ENCODE assay signal across 8 cellular contexts in genomic region chr19:4343845-4344713, GRCh38. TPM values are rescaled to one million over a fixed set of nuclear protein-coding genes. Genes with fewer than 3 reads are reported as not detected.
A peak's percentile ranks its signal among the peaks of the same experiment; 100 is the strongest.
DNase-seq lines count a peak whose midpoint lies in the region; ATAC-seq, FAIRE-seq and TF ChIP-seq lines count a peak whose summit lies in the region.

No MANE protein-coding gene starts in this region.

- peaks cover 7% of the 10 kb centered on the region for H3K79me2 ChIP-seq in K562 (ENCODE audit: control insufficient read depth, insufficient read depth, low read length)

- H3K4me1 ChIP-seq in A549 (peaks cover 8% of the 10 kb centered on the region; the same call in 1 of the 3 replicates), HUES48 (ENCODE audit: control insufficient read depth, insufficient read depth, low read length) (peaks cover 4% of the 10 kb centered on the region; the same call in 1 of the 2 replicates), K562 (replicated peaks in 1 of 2; ENCODE audit: control insufficient read depth in 2 of 2, insufficient read depth in 2 of 2, low read length in 2 of 2) (peaks cover 8 to 31% of the 10 kb centered on the region in 2 experiments; a peak in 4 of 5 replicates)

- H3K36me3 Mint-ChIP-seq in mesothelial cell of epicardium: peaks cover 6% of the 10 kb centered on the region

- H3K4me2 ChIP-seq in A549 (peak overlapping the region; percentile 70), K562 (ENCODE audit: insufficient read depth, low read length) (peak overlapping the region; percentile 98)

- POLR2A ChIA-PET in A549 (lab: Yijun Ruan, JAX): interaction anchor here (1.3 to 2.1 kb wide), 5 partner anchors 9 to 127 kb away, joined by 5 to 8 read pairs (median 6); partner anchors contain the start of gene YJU2
- POLR2A ChIA-PET in K562 (lab: Yijun Ruan, JAX): interaction anchor here (0.6 to 2.9 kb wide), 12 partner anchors 8 to 72 kb away, joined by 3 to 24 read pairs (median 4); no protein-coding TSS in a partner anchor

- no peak for FAIRE-seq in A549 (lab: Jason Lieb, UNC)
- FAIRE-seq in K562 (lab: Jason Lieb, UNC): no peak

- H3K4me3 Mint-ChIP-seq in mesothelial cell of epicardium: peak overlapping the region; percentile 86

- no peak for TF ChIP-seq CTCF in A549 (IDR thresholded peaks at IDR 0.05)
- no peak for TF ChIP-seq CTCF in K562 (IDR thresholded peaks at IDR 0.05 in 2 of 3, conservative IDR thresholded peaks at IDR 0.05 in 1 of 3; ENCODE audit: insufficient read depth in 2 of 3, low read depth in 1 of 3, low read length in 3 of 3)
- no peak for TF ChIP-seq CTCF in mesothelial cell of epicardium (IDR thresholded peaks at IDR 0.05; ENCODE audit: unreplicated experiment)

- TF ChIP-seq EP300 in A549 (IDR thresholded peaks at IDR 0.05): no peak
- no peak for TF ChIP-seq EP300 in K562 (IDR thresholded peaks at IDR 0.05; ENCODE audit: low read length)

- intact Hi-C loops in K562 (cut with micrococcal nuclease): loop anchor here (2.0 kb wide), 1 partner anchor 59 kb away; the partner anchor contains the start of gene CHAF1A

- H3K9me3 Mint-ChIP-seq in mesothelial cell of epicardium: no peaks in the 10 kb centered on the region

- CTCF ChIA-PET in A549 (lab: Yijun Ruan, JAX) (interaction anchor here (0.7 to 3.6 kb wide), 4 partner anchors 8 to 57 kb away, joined by 3 to 32 read pairs (median 7); partner anchors contain the start of gene SH3GL1), K562 (lab: Yijun Ruan, JAX; ENCODE audit: low intra/inter-chr PET ratio) (no interaction called here)

- H3K27ac ChIP-seq in A549 (peak overlapping the region; percentile 82 to 95), HUES48 (ENCODE audit: low read depth, low read length) (peak overlapping the region; percentile 99), K562 (ENCODE audit: extremely low read depth, low read depth, low read length) (peak overlapping the region; percentile 89; the same call in 1 of the 3 replicates)

- no peak overlapping the region for H3K27ac Mint-ChIP-seq in mesothelial cell of epicardium

- H3K9ac ChIP-seq in HUES48 (ENCODE audit: low read depth, low read length): no peak overlapping the region; the same call in 1 of the 2 replicates
- peak overlapping the region in 1 of 2 experiments; percentile 95; a peak in 3 of 4 replicates for H3K9ac ChIP-seq in K562 (ENCODE audit: insufficient read depth in 1 of 2, low read depth in 2 of 2, low read length in 2 of 2)

- peaks cover 2% of the 10 kb centered on the region for H3K27me3 Mint-ChIP-seq in mesothelial cell of epicardium (ENCODE audit: low read depth)

- in situ Hi-C loops in K562 (cut with MboI): loop anchor here (10.0 kb wide), 1 partner anchor 69 kb away; the partner anchor contains the start of gene SHD

- H3K9me1 ChIP-seq in K562 (ENCODE audit: control insufficient read depth, insufficient read depth, low read length): no peaks in the 10 kb centered on the region

- H3K4me1 Mint-ChIP-seq in mesothelial cell of epicardium: peaks cover 12% of the 10 kb centered on the region

- H3K36me3 ChIP-seq in HUES48 (ENCODE audit: control insufficient read depth, insufficient read depth, low read length) (peaks cover 19% of the 10 kb centered on the region), K562 (ENCODE audit: control insufficient read depth, insufficient read depth, low read length) (peaks cover 11% of the 10 kb centered on the region; the same call in 2 of the 3 replicates)

- TSS peak; percentile 38 for BruUV-seq in K562 (replicated peaks; lab: Mats Ljungman, UMichigan)

- H3K9me3 ChIP-seq in A549: no peaks in the 10 kb centered on the region
- H3K9me3 ChIP-seq in HUES48 (ENCODE audit: control insufficient read depth, insufficient read depth, low read length): no peaks in the 10 kb centered on the region
- H3K9me3 ChIP-seq in K562 (replicated peaks; ENCODE audit: control insufficient read depth, insufficient read depth, low read depth, low read length): no peaks in the 10 kb centered on the region

- H4K20me1 ChIP-seq in K562 (replicated peaks; ENCODE audit: control insufficient read depth, insufficient read depth, low read length): no peaks in the 10 kb centered on the region

- ATAC-seq in A549: peak in 1 of 2 experiments; percentile 11; a peak in 3 of 6 replicates
- no peak for ATAC-seq in K562
- no peak for ATAC-seq in HG03457 (IDR thresholded peaks at IDR 0.05; ENCODE audit: unreplicated experiment)

- DNase-seq in A549 (ENCODE audit: low read depth in 1 of 2, low spot score in 1 of 2) (no peak), K562 (ENCODE audit: extremely low read depth in 1 of 4, low spot score in 3 of 4) (peak in 2 of 4 experiments; percentile 28 to 44), mesothelial cell of epicardium (ENCODE audit: low spot score in 2 of 2, unreplicated experiment in 2 of 2) (no peak), DMS79 (lab: John Stamatoyannopoulos, UW) (no peak), ecto neural progenitor cell (ENCODE audit: low spot score) (no peak), AG08396 (ENCODE audit: low spot score) (no peak)

- peak overlapping the region; percentile 69; the same call in 1 of the 2 replicates for H2AFZ ChIP-seq in K562 (ENCODE audit: low read depth, low read length)

- H3K4me3 ChIP-seq in A549: peak overlapping the region; percentile 58
- peak overlapping the region; percentile 80 for H3K4me3 ChIP-seq in HUES48 (ENCODE audit: low read depth, low read length)
- H3K4me3 ChIP-seq in K562: peak overlapping the region; percentile 77

- H3K27me3 ChIP-seq in HUES48 (ENCODE audit: control insufficient read depth, insufficient read depth, low read length) (no peaks in the 10 kb centered on the region), K562 (ENCODE audit: control insufficient read depth in 2 of 2, insufficient read depth in 2 of 2, low read length in 2 of 2) (no peaks in the 10 kb centered on the region)

- TF ChIP-seq RAD21 in A549 (conservative IDR thresholded peaks at IDR 0.05 in 1 of 2, IDR thresholded peaks at IDR 0.05 in 1 of 2) (no peak), K562 (CRISPR knock-in tag; conservative IDR thresholded peaks at IDR 0.05 in 1 of 2, IDR thresholded peaks at IDR 0.05 in 1 of 2) (no peak)

- TF ChIP-seq POLR2A in A549 (IDR thresholded peaks at IDR 0.05; ENCODE audit: low read length): no peak
- TF ChIP-seq POLR2A in K562 (conservative IDR thresholded peaks at IDR 0.05): no peak

- WGBS in A549 (ENCODE audit: missing lambda C conversion rate): 43% methylated on average over 20 of the region's 45 CpGs
- WGBS in K562 (ENCODE audit: insufficient coverage, low coverage, missing lambda C conversion rate): 41% methylated on average over 23 of the region's 45 CpGs

RNA-seq across cellular contexts. Expression of gene MPND, which starts 0.7 kb away (rescaled TPM):
- polyA plus RNA-seq in A549 (2011; rRNA removed): 3.5 and 4.0 TPM in 2 replicates
- 7.7 and 8.5 TPM in 2 replicates for polyA plus RNA-seq in A549 (2012; cell fraction: cytosol; rRNA removed)
- polyA plus RNA-seq in A549 (2012; cell fraction: nucleus; rRNA removed): 8.4 and 9.9 TPM in 2 replicates
- polyA plus RNA-seq in A549 (2017; fragmentation: RNase III; extraction: RNeasy Plus Mini Kit Qiagen cat#74134 plus additional on column Dnase treatment): 11.4 to 15.2 TPM (median 14.5 TPM) in 3 replicates
- polyA minus RNA-seq in A549 (2011; rRNA and poly(A)+ RNA removed): 3.9 and 8.5 TPM in 2 replicates
- total RNA-seq in K562 (2011; cell fraction: chromatin; rRNA removed; ENCODE audit: low replicate concordance): 6.5 and 16.7 TPM in 2 replicates
- total RNA-seq in K562 (2011; cell fraction: nucleolus; rRNA removed): 12.6 and 12.8 TPM in 2 replicates
- 6.2 and 6.5 TPM in 2 replicates for total RNA-seq in K562 (2011; cell fraction: nucleoplasm; rRNA removed)
- 3.6 and 5.7 TPM in 2 replicates for total RNA-seq in K562 (2014; rRNA removed)
- total RNA-seq in K562 (2014; rRNA removed; fragmentation: Illumina TruSeq; extraction: Trizol): 1.5 and 1.9 TPM in 2 replicates
- total RNA-seq in K562 (2015; rRNA removed; fragmentation: Illumina TruSeq; extraction: Trizol): 7.8 and 8.0 TPM in 2 replicates
- total RNA-seq in K562 (2021): 14.0 and 16.2 TPM in 2 replicates
- 3.9 and 4.3 TPM in 2 replicates for polyA plus RNA-seq in K562 (2011; rRNA removed)
- polyA plus RNA-seq in K562 (2011; cell fraction: cytosol; rRNA removed): 4.7 and 8.9 TPM in 2 replicates
- polyA plus RNA-seq in K562 (2011; cell fraction: nucleus; rRNA removed): 4.8 and 7.2 TPM in 2 replicates
- polyA plus RNA-seq in K562 (2012): 13.5 and 16.5 TPM in 2 replicates
- 5.5 and 7.6 TPM in 2 replicates for polyA plus RNA-seq in K562 (2014; fragmentation: Illumina TruSeq; extraction: Trizol)
- 1 to 10 TPM in 1 of 2 experiments, under 1 TPM in 1; 0.25 to 1.3 TPM for polyA plus RNA-seq in K562 (2014; fragmentation: Nextera tagmentation; extraction: Ambion mirVana)
- polyA plus RNA-seq in K562 (2014; rRNA removed): 5.7 and 9.4 TPM in 2 replicates
- 1.3 and 1.9 TPM in 2 replicates for polyA minus RNA-seq in K562 (2011; rRNA and poly(A)+ RNA removed)
- polyA minus RNA-seq in K562 (2011; cell fraction: cytosol; rRNA and poly(A)+ RNA removed): 8.7 and 9.4 TPM in 2 replicates
- polyA minus RNA-seq in K562 (2011; cell fraction: nucleus; rRNA and poly(A)+ RNA removed): 3.2 and 4.0 TPM in 2 replicates
- 34.6 to 42.4 TPM (median 42.2 TPM) in 3 replicates for total RNA-seq in mesothelial cell of epicardium

RNA-seq across cellular contexts. Expression of gene STAP2, which starts 5.5 kb away (rescaled TPM):
- polyA plus RNA-seq in A549 (2011; rRNA removed) (0.19 and 0.25 TPM in 2 replicates), A549 (2017; fragmentation: RNase III; extraction: RNeasy Plus Mini Kit Qiagen cat#74134 plus additional on column Dnase treatment) (0.29 TPM in 1 of 3 replicates, not detected in the others), K562 (2011; rRNA removed) (4.3 and 4.7 TPM in 2 replicates), K562 (2014; fragmentation: Illumina TruSeq; extraction: Trizol) (5.3 and 5.4 TPM in 2 replicates), K562 (2014; fragmentation: Nextera tagmentation; extraction: Ambion mirVana) (1 to 10 TPM; 1.2 to 3.6 TPM), K562 (2014; rRNA removed) (5.8 and 9.8 TPM in 2 replicates)
- 0.14 and 0.19 TPM in 2 replicates for polyA plus RNA-seq in A549 (2012; cell fraction: cytosol; rRNA removed)
- 0.16 and 0.47 TPM in 2 replicates for polyA plus RNA-seq in A549 (2012; cell fraction: nucleus; rRNA removed)
- not detected in 2 replicates for polyA minus RNA-seq in A549 (2011; rRNA and poly(A)+ RNA removed)
- 2.7 and 6.6 TPM in 2 replicates for total RNA-seq in K562 (2011; cell fraction: chromatin; rRNA removed; ENCODE audit: low replicate concordance)
- 8.7 and 10.8 TPM in 2 replicates for total RNA-seq in K562 (2011; cell fraction: nucleolus; rRNA removed)
- total RNA-seq in K562 (2011; cell fraction: nucleoplasm; rRNA removed): 4.0 and 6.0 TPM in 2 replicates
- total RNA-seq in K562 (2014; rRNA removed) (4.3 and 7.8 TPM in 2 replicates), K562 (2014; rRNA removed; fragmentation: Illumina TruSeq; extraction: Trizol) (2.3 and 3.9 TPM in 2 replicates), K562 (2015; rRNA removed; fragmentation: Illumina TruSeq; extraction: Trizol) (3.5 and 4.5 TPM in 2 replicates), K562 (2021) (5.7 and 8.2 TPM in 2 replicates), mesothelial cell of epicardium (74.0 to 79.4 TPM (median 75.3 TPM) in 3 replicates)
- 5.4 and 13.5 TPM in 2 replicates for polyA plus RNA-seq in K562 (2011; cell fraction: cytosol; rRNA removed)
- polyA plus RNA-seq in K562 (2011; cell fraction: nucleus; rRNA removed): 5.6 and 10.5 TPM in 2 replicates
- polyA plus RNA-seq in K562 (2012): 1.4 and 4.8 TPM in 2 replicates
- 1.2 and 3.1 TPM in 2 replicates for polyA minus RNA-seq in K562 (2011; rRNA and poly(A)+ RNA removed)
- 2.0 and 2.6 TPM in 2 replicates for polyA minus RNA-seq in K562 (2011; cell fraction: cytosol; rRNA and poly(A)+ RNA removed)
- polyA minus RNA-seq in K562 (2011; cell fraction: nucleus; rRNA and poly(A)+ RNA removed): 1.1 and 3.2 TPM in 2 replicates

RNA-seq across cellular contexts. Expression of gene FSD1, which starts 39.7 kb away (rescaled TPM):
- polyA plus RNA-seq in A549 (2011; rRNA removed): 3.3 and 3.5 TPM in 2 replicates
- 11.5 and 16.8 TPM in 2 replicates for polyA plus RNA-seq in A549 (2012; cell fraction: cytosol; rRNA removed)
- 28.8 and 36.1 TPM in 2 replicates for polyA plus RNA-seq in A549 (2012; cell fraction: nucleus; rRNA removed)
- polyA plus RNA-seq in A549 (2017; fragmentation: RNase III; extraction: RNeasy Plus Mini Kit Qiagen cat#74134 plus additional on column Dnase treatment): 10.4 to 13.2 TPM (median 12.8 TPM) in 3 replicates
- polyA minus RNA-seq in A549 (2011; rRNA and poly(A)+ RNA removed): 3.4 and 8.0 TPM in 2 replicates
- total RNA-seq in K562 (2011; cell fraction: chromatin; rRNA removed; ENCODE audit: low replicate concordance): 1.8 and 3.1 TPM in 2 replicates
- 1.7 and 2.8 TPM in 2 replicates for total RNA-seq in K562 (2011; cell fraction: nucleolus; rRNA removed)
- 0.92 and 1.4 TPM in 2 replicates for total RNA-seq in K562 (2011; cell fraction: nucleoplasm; rRNA removed)
- total RNA-seq in K562 (2014; rRNA removed): 0.65 and 0.77 TPM in 2 replicates
- 0.73 and 0.80 TPM in 2 replicates for total RNA-seq in K562 (2014; rRNA removed; fragmentation: Illumina TruSeq; extraction: Trizol)
- total RNA-seq in K562 (2015; rRNA removed; fragmentation: Illumina TruSeq; extraction: Trizol): 0.49 and 0.69 TPM in 2 replicates
- total RNA-seq in K562 (2021): 1.4 and 1.5 TPM in 2 replicates
- polyA plus RNA-seq in K562 (2011; rRNA removed): 0.87 and 1.2 TPM in 2 replicates
- polyA plus RNA-seq in K562 (2011; cell fraction: cytosol; rRNA removed): 0.44 and 3.4 TPM in 2 replicates
- polyA plus RNA-seq in K562 (2011; cell fraction: nucleus; rRNA removed): 2.1 and 3.7 TPM in 2 replicates
- polyA plus RNA-seq in K562 (2012): 0.44 and 1.0 TPM in 2 replicates
- 0.29 and 1.9 TPM in 2 replicates for polyA plus RNA-seq in K562 (2014; fragmentation: Illumina TruSeq; extraction: Trizol)
- under 1 TPM in 1 of 2 experiments, not detected in 1; 0.11 TPM for polyA plus RNA-seq in K562 (2014; fragmentation: Nextera tagmentation; extraction: Ambion mirVana)
- polyA plus RNA-seq in K562 (2014; rRNA removed): 0.78 and 1.1 TPM in 2 replicates
- polyA minus RNA-seq in K562 (2011; rRNA and poly(A)+ RNA removed): 0.33 and 0.49 TPM in 2 replicates
- not detected in 2 replicates for polyA minus RNA-seq in K562 (2011; cell fraction: cytosol; rRNA and poly(A)+ RNA removed)
- polyA minus RNA-seq in K562 (2011; cell fraction: nucleus; rRNA and poly(A)+ RNA removed): 0.22 and 0.81 TPM in 2 replicates
- total RNA-seq in mesothelial cell of epicardium: 16.4 to 17.7 TPM (median 17.1 TPM) in 3 replicates

RNA-seq across cellular contexts. Expression of gene TMIGD2, which starts 41.9 kb away (rescaled TPM):
- polyA plus RNA-seq in A549 (2011; rRNA removed) (not detected in 2 replicates), A549 (2017; fragmentation: RNase III; extraction: RNeasy Plus Mini Kit Qiagen cat#74134 plus additional on column Dnase treatment) (not detected in 3 replicates), K562 (2011; rRNA removed) (not detected in 2 replicates), K562 (2014; fragmentation: Illumina TruSeq; extraction: Trizol) (not detected in 2 replicates), K562 (2014; fragmentation: Nextera tagmentation; extraction: Ambion mirVana) (not detected), K562 (2014; rRNA removed) (not detected in 2 replicates)
- 0.05 TPM in 1 of 2 replicates, not detected in the other for polyA plus RNA-seq in A549 (2012; cell fraction: cytosol; rRNA removed)
- not detected in 2 replicates for polyA plus RNA-seq in A549 (2012; cell fraction: nucleus; rRNA removed)
- polyA minus RNA-seq in A549 (2011; rRNA and poly(A)+ RNA removed): not detected in 2 replicates
- not detected in 2 replicates for total RNA-seq in K562 (2011; cell fraction: chromatin; rRNA removed; ENCODE audit: low replicate concordance)
- total RNA-seq in K562 (2011; cell fraction: nucleolus; rRNA removed): not detected in 2 replicates
- not detected in 2 replicates for total RNA-seq in K562 (2011; cell fraction: nucleoplasm; rRNA removed)
- total RNA-seq in K562 (2014; rRNA removed) (not detected in 2 replicates), K562 (2014; rRNA removed; fragmentation: Illumina TruSeq; extraction: Trizol) (not detected in 2 replicates), K562 (2015; rRNA removed; fragmentation: Illumina TruSeq; extraction: Trizol) (not detected in 2 replicates), K562 (2021) (not detected in 2 replicates), mesothelial cell of epicardium (0.29 TPM in 1 of 3 replicates, not detected in the others)
- polyA plus RNA-seq in K562 (2011; cell fraction: cytosol; rRNA removed): 0.06 TPM in 1 of 2 replicates, not detected in the other
- not detected in 2 replicates for polyA plus RNA-seq in K562 (2011; cell fraction: nucleus; rRNA removed)
- 0.10 and 0.18 TPM in 2 replicates for polyA plus RNA-seq in K562 (2012)
- polyA minus RNA-seq in K562 (2011; rRNA and poly(A)+ RNA removed): not detected in 2 replicates
- polyA minus RNA-seq in K562 (2011; cell fraction: cytosol; rRNA and poly(A)+ RNA removed): not detected in 2 replicates
- polyA minus RNA-seq in K562 (2011; cell fraction: nucleus; rRNA and poly(A)+ RNA removed): not detected in 2 replicates

RNA-seq across cellular contexts. Expression of gene SH3GL1, which starts 56.3 kb away (rescaled TPM):
- polyA plus RNA-seq in A549 (2011; rRNA removed): 18.2 and 20.1 TPM in 2 replicates
- polyA plus RNA-seq in A549 (2012; cell fraction: cytosol; rRNA removed): 61.4 and 83.2 TPM in 2 replicates
- 59.4 and 68.5 TPM in 2 replicates for polyA plus RNA-seq in A549 (2012; cell fraction: nucleus; rRNA removed)
- polyA plus RNA-seq in A549 (2017; fragmentation: RNase III; extraction: RNeasy Plus Mini Kit Qiagen cat#74134 plus additional on column Dnase treatment): 34.7 to 36.0 TPM (median 35.1 TPM) in 3 replicates
- polyA minus RNA-seq in A549 (2011; rRNA and poly(A)+ RNA removed): 9.7 and 18.8 TPM in 2 replicates
- total RNA-seq in K562 (2011; cell fraction: chromatin; rRNA removed; ENCODE audit: low replicate concordance): 74.6 and 119 TPM in 2 replicates
- 59.7 and 60.0 TPM in 2 replicates for total RNA-seq in K562 (2011; cell fraction: nucleolus; rRNA removed)
- total RNA-seq in K562 (2011; cell fraction: nucleoplasm; rRNA removed): 58.7 and 78.3 TPM in 2 replicates
- 48.0 and 60.1 TPM in 2 replicates for total RNA-seq in K562 (2014; rRNA removed)
- 6.1 and 9.4 TPM in 2 replicates for total RNA-seq in K562 (2014; rRNA removed; fragmentation: Illumina TruSeq; extraction: Trizol)
- total RNA-seq in K562 (2015; rRNA removed; fragmentation: Illumina TruSeq; extraction: Trizol): 28.6 and 29.1 TPM in 2 replicates
- total RNA-seq in K562 (2021): 72.0 and 75.3 TPM in 2 replicates
- polyA plus RNA-seq in K562 (2011; rRNA removed): 25.7 and 44.0 TPM in 2 replicates
- 41.8 and 96.4 TPM in 2 replicates for polyA plus RNA-seq in K562 (2011; cell fraction: cytosol; rRNA removed)
- 68.2 and 94.2 TPM in 2 replicates for polyA plus RNA-seq in K562 (2011; cell fraction: nucleus; rRNA removed)
- 51.2 and 58.7 TPM in 2 replicates for polyA plus RNA-seq in K562 (2012)
- polyA plus RNA-seq in K562 (2014; fragmentation: Illumina TruSeq; extraction: Trizol): 25.5 and 57.0 TPM in 2 replicates
- 1 to 10 TPM; 1.7 to 2.1 TPM for polyA plus RNA-seq in K562 (2014; fragmentation: Nextera tagmentation; extraction: Ambion mirVana)
- polyA plus RNA-seq in K562 (2014; rRNA removed): 58.5 and 64.7 TPM in 2 replicates
- 8.2 and 13.7 TPM in 2 replicates for polyA minus RNA-seq in K562 (2011; rRNA and poly(A)+ RNA removed)
- 31.3 and 36.5 TPM in 2 replicates for polyA minus RNA-seq in K562 (2011; cell fraction: cytosol; rRNA and poly(A)+ RNA removed)
- 17.4 and 22.5 TPM in 2 replicates for polyA minus RNA-seq in K562 (2011; cell fraction: nucleus; rRNA and poly(A)+ RNA removed)
- total RNA-seq in mesothelial cell of epicardium: 89.9 to 91.7 TPM (median 90.1 TPM) in 3 replicates
